8 cellular contexts compared by ENCODE assay signal in the genomic region with DNA sequence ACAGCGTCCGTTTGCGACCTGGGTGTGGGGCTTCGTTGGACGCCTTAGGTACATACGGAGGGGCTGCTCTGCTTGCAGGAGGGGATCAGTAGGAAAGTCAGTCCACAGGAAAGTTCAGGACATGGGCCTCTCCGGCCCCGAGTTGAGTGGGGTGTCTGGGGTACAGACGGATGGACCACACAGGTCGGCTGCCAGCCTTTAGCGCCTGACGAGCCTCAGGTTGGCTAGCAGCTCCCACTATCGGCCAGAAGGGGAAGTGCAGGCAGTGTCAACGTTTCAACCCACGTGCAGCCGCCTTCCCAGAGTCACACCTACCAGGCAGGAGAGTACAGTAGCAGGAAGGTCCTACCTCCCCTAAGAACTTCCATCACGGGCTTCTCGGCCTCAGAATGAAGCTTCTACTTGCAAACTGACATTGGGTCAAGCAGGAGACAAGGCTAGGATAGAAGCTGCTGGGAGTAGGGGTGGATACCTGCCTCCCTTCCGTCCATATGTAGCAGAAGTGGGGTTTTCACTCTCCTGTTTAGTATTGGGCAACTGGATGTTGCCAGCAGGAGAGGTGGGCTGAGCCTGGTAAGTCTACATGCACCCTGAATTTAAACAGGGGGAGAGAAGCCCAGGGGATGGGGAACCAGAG.
DNase-seq lines count a peak whose midpoint lies in the region; ATAC-seq lines count a peak whose summit lies in the region.

No MANE protein-coding gene starts in this region.

- ATAC-seq in HG02884 (IDR thresholded peaks at IDR 0.05; ENCODE audit: unreplicated experiment) (peak; percentile 50), memory B cell (ENCODE audit: low read depth) (peak; percentile 61)

- DNase-seq in DMS79 treated with DMSO at 0.1 percent for 48 hours (lab: John Stamatoyannopoulos, UW) = peak; percentile 10
- no peak for DNase-seq in DMS79 (lab: John Stamatoyannopoulos, UW)
- DNase-seq in NCI-H2196 (lab: John Stamatoyannopoulos, UW; ENCODE audit: unreplicated experiment) = peak; percentile 49
- peak; percentile 57 to 67 for DNase-seq in activated CD4-positive, alpha-beta T cell treated with anti-CD3 and anti-CD28 coated beads, Interleukin-2, amount 50 U/mL, for 4 hours
- peak; percentile 45 for DNase-seq in effector CD4-positive, alpha-beta T cell
- DNase-seq in memory B cell (ENCODE audit: low spot score in 2 of 2) = peak; percentile 39 to 53
- peak; percentile 47 to 61 for DNase-seq in stimulated activated CD8-positive, alpha-beta memory T cell treated with anti-CD3 and anti-CD28 coated beads, Interleukin-2, amount 100 ng/mL, for 48 hours (ENCODE audit: low read depth in 2 of 2)

- peaks cover 6% of the 10 kb centered on the region for H3K27me3 Mint-ChIP-seq in memory B cell

- H3K4me3 Mint-ChIP-seq in memory B cell = no peak overlapping the region

- no peaks in the 10 kb centered on the region for H3K36me3 Mint-ChIP-seq in memory B cell

- H3K9me3 Mint-ChIP-seq in memory B cell = peaks cover 1% of the 10 kb centered on the region

- no peak overlapping the region for H3K27ac Mint-ChIP-seq in memory B cell

- H3K4me1 Mint-ChIP-seq in memory B cell = peaks cover 4% of the 10 kb centered on the region
